In genomic region chr1:36446261-36446660, GRCh38 we compare ENCODE assay signal across 9 cellular contexts.
DNase-seq lines count a peak whose midpoint lies in the region; ATAC-seq lines count a peak whose summit lies in the region.
"Had no signal": no experiment of that assay in that cellular context is flagged by ENCODE, and none has a peak within 500 bp of the region (broad histone marks: within the 10 kb centered on the region; RNA-seq: fewer than 3 reads in every experiment).

No MANE protein-coding gene starts in this region.

- no peak overlapping the region for H3K4me3 Mint-ChIP-seq in T-helper 2 cell treated with Interferon-gamma antibody and Interleukin-4, amounts not matched to agents 5 μg/mL and 100 μg/mL, for 36 hours
- no peak overlapping the region for H3K4me3 Mint-ChIP-seq in memory B cell

- no peak overlapping the region for H3K27ac Mint-ChIP-seq in T-helper 2 cell treated with Interferon-gamma antibody and Interleukin-4, amounts not matched to agents 5 μg/mL and 100 μg/mL, for 36 hours
- H3K27ac Mint-ChIP-seq in memory B cell: peak overlapping the region; percentile 11

- no peaks in the 10 kb centered on the region for H3K9me3 Mint-ChIP-seq in T-helper 2 cell treated with Interferon-gamma antibody and Interleukin-4, amounts not matched to agents 5 μg/mL and 100 μg/mL, for 36 hours
- H3K9me3 Mint-ChIP-seq in memory B cell: no peaks in the 10 kb centered on the region

- no peak for ATAC-seq in memory B cell (ENCODE audit: low read depth)
- no peak for ATAC-seq in HG03442 (IDR thresholded peaks at IDR 0.05; ENCODE audit: unreplicated experiment)
- no peak for ATAC-seq in HG03432 (IDR thresholded peaks at IDR 0.05; ENCODE audit: unreplicated experiment)
- ATAC-seq in HG02678 (IDR thresholded peaks at IDR 0.05; ENCODE audit: unreplicated experiment): no peak
- ATAC-seq: sciatic nerve had no signal

- H3K36me3 Mint-ChIP-seq in T-helper 2 cell treated with Interferon-gamma antibody and Interleukin-4, amounts not matched to agents 5 μg/mL and 100 μg/mL, for 36 hours (ENCODE audit: low read depth): no peaks in the 10 kb centered on the region
- H3K36me3 Mint-ChIP-seq in memory B cell: no peaks in the 10 kb centered on the region

- H3K27me3 Mint-ChIP-seq in T-helper 2 cell treated with Interferon-gamma antibody and Interleukin-4, amounts not matched to agents 5 μg/mL and 100 μg/mL, for 36 hours (ENCODE audit: low read depth): peaks cover 4% of the 10 kb centered on the region
- no peaks in the 10 kb centered on the region for H3K27me3 Mint-ChIP-seq in memory B cell

- DNase-seq in GF-D8 (lab: John Stamatoyannopoulos, UW) (peak; percentile 77), HuH-7.5 (ENCODE audit: low spot score) (peak; percentile 39), memory B cell (ENCODE audit: low spot score in 2 of 2) (no peak), AG08395 (ENCODE audit: low spot score) (no peak)
- peak; percentile 27 for DNase-seq in T-helper 2 cell treated with Interferon-gamma antibody and Interleukin-4, amounts not matched to agents 5 μg/mL and 100 μg/mL, for 36 hours (ENCODE audit: low spot score)

- H3K4me1 Mint-ChIP-seq in T-helper 2 cell treated with Interferon-gamma antibody and Interleukin-4, amounts not matched to agents 5 μg/mL and 100 μg/mL, for 36 hours (ENCODE audit: low read depth): peaks cover 14% of the 10 kb centered on the region
- no peaks in the 10 kb centered on the region for H3K4me1 Mint-ChIP-seq in memory B cell

Comparison
In these comparisons a context has a peak if more than half of its experiments do, and no peak if none do; other contexts are left out.
1. DNase-seq: peak in GF-D8 (single experiment), HuH-7.5 (single experiment) and T-helper 2 cell treated with Interferon-gamma antibody and Interleukin-4, amounts not matched to agents 5 μg/mL and 100 μg/mL, for 36 hours (single experiment); none in memory B cell (0 of 2) and AG08395 (single experiment).